2 cellular contexts compared by ENCODE assay signal in genomic region chr9:72834994-72835393, GRCh38.
A peak's percentile ranks its signal among the peaks of the same experiment; 100 is the strongest.
TF ChIP-seq lines count a peak whose summit lies in the region.

No MANE protein-coding gene starts in this region.

TF ChIP-seq in A549, 52 proteins besides CTCF, POLR2A, EP300 and RAD21 (continued from another document):
- no peak for TF ChIP-seq REST (IDR thresholded peaks at IDR 0.05)
- TF ChIP-seq RFX5 (IDR thresholded peaks at IDR 0.05): no peak
- TF ChIP-seq KDM5A (IDR thresholded peaks at IDR 0.05): no peak
- TF ChIP-seq MAX (IDR thresholded peaks at IDR 0.05): 0 out of 2 replicates have a peak, but pooled peaks have one; percentile 5
- no peak for TF ChIP-seq USF2 (IDR thresholded peaks at IDR 0.05)

TF ChIP-seq in HepG2, 621 proteins besides CTCF, POLR2A, EP300 and RAD21 (continued from another document and continues in another):
- TF ChIP-seq FOXA1 (IDR thresholded peaks at IDR 0.05) (no peak), FOXA1 (CRISPR knock-in tag; IDR thresholded peaks at IDR 0.05) (peak; percentile 79), JARID2 (CRISPR knock-in tag; IDR thresholded peaks at IDR 0.05; ENCODE audit: insufficient replicate concordance) (no peak), SAP130 (CRISPR knock-in tag; IDR thresholded peaks at IDR 0.05; ENCODE audit: low read depth) (peak; percentile 51), SP1 (IDR thresholded peaks at IDR 0.05) (no peak), SP1 (CRISPR knock-in tag; IDR thresholded peaks at IDR 0.05) (no peak), XRCC5 (optimal IDR thresholded peaks at IDR 0.05; ENCODE audit: low read length) (no peak), SIX4 (CRISPR knock-in tag; IDR thresholded peaks at IDR 0.05) (0 out of 2 replicates have a peak, but pooled peaks have one; percentile 12), GATAD2A (CRISPR knock-in tag; IDR thresholded peaks at IDR 0.05) (peak; percentile 91), THAP11 (CRISPR knock-in tag; IDR thresholded peaks at IDR 0.05) (peak; percentile 39; the same call in 1 of the 2 replicates), MIXL1 (CRISPR knock-in tag; IDR thresholded peaks at IDR 0.05) (peak; percentile 79), HOMEZ (CRISPR knock-in tag; IDR thresholded peaks at IDR 0.05; ENCODE audit: low read depth) (peak; percentile 77; the same call in 1 of the 2 replicates), ATF3 (CRISPR knock-in tag; IDR thresholded peaks at IDR 0.05) (no peak), PAXIP1 (CRISPR knock-in tag; conservative IDR thresholded peaks at IDR 0.05) (peak; percentile 85), ATF2 (CRISPR knock-in tag; IDR thresholded peaks at IDR 0.05) (peak; percentile 59; the same call in 1 of the 2 replicates), ZNF44 (CRISPR knock-in tag; IDR thresholded peaks at IDR 0.05) (no peak), NFIC (IDR thresholded peaks at IDR 0.05; ENCODE audit: low read length) (peak; percentile 74), SOX6 (IDR thresholded peaks at IDR 0.05) (no peak), SOX6 (CRISPR knock-in tag; IDR thresholded peaks at IDR 0.05) (peak; percentile 98), HNF4G (IDR thresholded peaks at IDR 0.05; ENCODE audit: borderline replicate concordance, low read depth, low read length) (peak; percentile 56; the same call in 1 of the 2 replicates), HNF4G (CRISPR knock-in tag; IDR thresholded peaks at IDR 0.05; ENCODE audit: borderline replicate concordance, low read depth) (no peak), FOXO1 (CRISPR knock-in tag; IDR thresholded peaks at IDR 0.05) (peak; percentile 65; the same call in 1 of the 2 replicates), FOSL2 (CRISPR knock-in tag; IDR thresholded peaks at IDR 0.05) (peak; percentile 32; the same call in 1 of the 2 replicates), ATF4 (CRISPR knock-in tag; IDR thresholded peaks at IDR 0.05) (0 out of 4 replicates have a peak, but pooled peaks of 1 of the 2 experiments have one; percentile 13), ETV5 (CRISPR knock-in tag; IDR thresholded peaks at IDR 0.05; ENCODE audit: borderline replicate concordance) (peak; percentile 30; the same call in 1 of the 2 replicates), MIER3 (CRISPR knock-in tag; IDR thresholded peaks at IDR 0.05; ENCODE audit: borderline replicate concordance) (peak; percentile 49; the same call in 1 of the 2 replicates), KDM6A (CRISPR knock-in tag; IDR thresholded peaks at IDR 0.05; ENCODE audit: low read depth) (peak; percentile 55; the same call in 1 of the 2 replicates), ZNF766 (CRISPR knock-in tag; IDR thresholded peaks at IDR 0.05; ENCODE audit: borderline replicate concordance) (no peak), KLF16 (CRISPR knock-in tag; IDR thresholded peaks at IDR 0.05) (peak in 1 of 2 experiments; percentile 38; a peak in 1 of 4 replicates), ZEB1 (IDR thresholded peaks at IDR 0.05; ENCODE audit: insufficient replicate concordance, low read depth) (peak; percentile 95), MED1 (CRISPR knock-in tag; IDR thresholded peaks at IDR 0.05) (peak; percentile 65), TP53 (CRISPR knock-in tag; conservative IDR thresholded peaks at IDR 0.05) (no peak), IRF2 (CRISPR knock-in tag; IDR thresholded peaks at IDR 0.05) (peak; percentile 52; the same call in 1 of the 2 replicates), ZNF121 (CRISPR knock-in tag; IDR thresholded peaks at IDR 0.05) (no peak), ZNF335 (CRISPR knock-in tag; IDR thresholded peaks at IDR 0.05) (no peak), BCL6 (CRISPR knock-in tag; IDR thresholded peaks at IDR 0.05) (peak; percentile 58; the same call in 1 of the 2 replicates), ZNF281 (CRISPR knock-in tag; IDR thresholded peaks at IDR 0.05; ENCODE audit: borderline replicate concordance) (peak; percentile 93), EHMT2 (IDR thresholded peaks at IDR 0.05; ENCODE audit: borderline replicate concordance, low read depth, low read length) (peak; percentile 51; the same call in 1 of the 2 replicates), ZBTB38 (CRISPR knock-in tag; IDR thresholded peaks at IDR 0.05) (no peak), ZFP1 (CRISPR knock-in tag; IDR thresholded peaks at IDR 0.05) (0 out of 2 replicates have a peak, but pooled peaks have one; percentile 27), HNF1A (IDR thresholded peaks at IDR 0.05; ENCODE audit: low read depth) (no peak; the same call in 1 of the 2 replicates), HNF1A (CRISPR knock-in tag; IDR thresholded peaks at IDR 0.05; ENCODE audit: borderline replicate concordance) (0 out of 2 replicates have a peak, but pooled peaks have one; percentile 44), SP5 (CRISPR knock-in tag; IDR thresholded peaks at IDR 0.05; ENCODE audit: borderline replicate concordance, low read depth) (0 out of 2 replicates have a peak, but pooled peaks have one; percentile 13), ELF3 (CRISPR knock-in tag; IDR thresholded peaks at IDR 0.05) (peak; percentile 65; the same call in 1 of the 2 replicates), ZNF552 (CRISPR knock-in tag; IDR thresholded peaks at IDR 0.05; ENCODE audit: borderline replicate concordance) (no peak), FOXK1 (CRISPR knock-in tag; IDR thresholded peaks at IDR 0.05; ENCODE audit: borderline replicate concordance, low read depth) (peak; percentile 51; the same call in 1 of the 2 replicates), MLX (CRISPR knock-in tag; IDR thresholded peaks at IDR 0.05) (0 out of 2 replicates have a peak, but pooled peaks have one; percentile 16), ATF7-NPFF (CRISPR knock-in tag; IDR thresholded peaks at IDR 0.05; ENCODE audit: low read depth) (peak; percentile 42; the same call in 1 of the 2 replicates), FOXJ3 (CRISPR knock-in tag; IDR thresholded peaks at IDR 0.05; ENCODE audit: borderline replicate concordance) (peak; percentile 43; the same call in 1 of the 2 replicates), HNF4A (CRISPR knock-in tag; IDR thresholded peaks at IDR 0.05) (peak; percentile 83), ZNF331 (CRISPR knock-in tag; IDR thresholded peaks at IDR 0.05) (peak; percentile 66; the same call in 1 of the 2 replicates)
